ENCODE assay signal across 8 cellular contexts in the genomic region with DNA sequence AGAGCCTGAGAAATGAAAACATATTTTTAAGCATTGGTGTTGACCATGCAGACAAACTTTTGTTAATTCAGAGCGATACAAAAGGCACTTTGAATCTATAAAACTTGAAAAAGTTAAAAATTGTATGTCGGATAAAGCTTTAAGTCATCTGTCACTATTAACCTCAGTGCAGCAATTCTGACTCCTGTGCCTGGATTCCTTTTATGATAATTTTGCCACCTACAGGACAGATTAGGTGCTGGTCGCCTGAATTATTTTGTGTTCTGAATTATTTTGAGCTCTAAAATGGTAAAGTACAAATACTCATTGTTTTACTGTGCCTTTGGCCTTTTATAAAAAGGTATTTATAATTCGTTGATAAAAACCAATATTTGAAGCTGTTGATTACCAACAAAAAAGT. TPM values are rescaled to one million over a fixed set of nuclear protein-coding genes. Genes with fewer than 3 reads are reported as not detected.
DNase-seq lines count a peak whose midpoint lies in the region; TF ChIP-seq lines count a peak whose summit lies in the region.

No MANE protein-coding gene starts in this region.

- no peak for TF ChIP-seq EP300 in suprapubic skin (IDR thresholded peaks at IDR 0.05)

- TF ChIP-seq POLR2A in suprapubic skin (IDR thresholded peaks at IDR 0.05) = no peak

- in situ Hi-C loops in KBM-7 (cut with MboI; ENCODE audit: low pct_unique_long_range_greater_than_20kb, low sequenced_read_pairs) = no loop called here

- no peaks in the 10 kb centered on the region for H3K27me3 Mint-ChIP-seq in activated T-cell treated with anti-CD3 and anti-CD28 coated beads, Interleukin-2, amount 50 U/mL, for 24 hours

- H3K27ac Mint-ChIP-seq in activated T-cell treated with anti-CD3 and anti-CD28 coated beads, Interleukin-2, amount 50 U/mL, for 24 hours = peak overlapping the region; percentile 53

- H3K4me3 Mint-ChIP-seq in activated T-cell treated with anti-CD3 and anti-CD28 coated beads, Interleukin-2, amount 50 U/mL, for 24 hours = no peak overlapping the region

- H2AFZ ChIP-seq in osteoblast (ENCODE audit: low read length) = no peak overlapping the region

- H3K9me3 Mint-ChIP-seq in activated T-cell treated with anti-CD3 and anti-CD28 coated beads, Interleukin-2, amount 50 U/mL, for 24 hours = no peaks in the 10 kb centered on the region

- no peak overlapping the region for H3K4me3 ChIP-seq in osteoblast (ENCODE audit: insufficient read depth, low read length)
- H3K4me3 ChIP-seq in suprapubic skin = no peak overlapping the region

- H3K27me3 ChIP-seq in osteoblast (ENCODE audit: insufficient read depth, low read length) = no peaks in the 10 kb centered on the region
- no peaks in the 10 kb centered on the region for H3K27me3 ChIP-seq in suprapubic skin

- no peaks in the 10 kb centered on the region for H3K4me1 ChIP-seq in osteoblast (ENCODE audit: insufficient read depth, low read length)
- no peaks in the 10 kb centered on the region for H3K4me1 ChIP-seq in suprapubic skin

- H3K79me2 ChIP-seq in osteoblast (ENCODE audit: insufficient read depth, low read length) = no peaks in the 10 kb centered on the region

- H3K27ac ChIP-seq in osteoblast (ENCODE audit: low read depth, low read length) (no peak overlapping the region), suprapubic skin (no peak overlapping the region)

- no peaks in the 10 kb centered on the region for H3K36me3 ChIP-seq in osteoblast (ENCODE audit: insufficient read depth, low read length)
- H3K36me3 ChIP-seq in suprapubic skin = peaks cover 4% of the 10 kb centered on the region

- WGBS in suprapubic skin = 59% methylated on average over 4 of the region's 4 CpGs

- H4K20me1 ChIP-seq in osteoblast (ENCODE audit: insufficient read depth, low read length) = no peaks in the 10 kb centered on the region

- no peak for DNase-seq in activated T-cell treated with anti-CD3 and anti-CD28 coated beads, Interleukin-2, amount 50 U/mL, for 24 hours
- no peak for DNase-seq in activated T-cell treated with anti-CD3 and anti-CD28 coated beads, Interleukin-2, amount 50 U/mL, for 1 hour
- DNase-seq in KBM-7 (peak; percentile 55), cerebellum (ENCODE audit: low spot score) (peak; percentile 27), osteoblast (ENCODE audit: insufficient read length, low spot score, missing footprints) (no peak), NCI-H82 treated with DMSO at 0.1 percent for 48 hours (lab: John Stamatoyannopoulos, UW; ENCODE audit: unreplicated experiment) (no peak), suprapubic skin (ENCODE audit: low spot score in 2 of 2) (no peak)
- DNase-seq in activated CD4-positive, alpha-beta T cell treated with anti-CD3 and anti-CD28 coated beads, Interleukin-2, amount 50 U/mL, for 48 hours = no peak

- TF ChIP-seq CTCF in osteoblast (IDR thresholded peaks at IDR 0.05; ENCODE audit: extremely low read depth, low read depth, low read length) (peak; percentile 41), suprapubic skin (IDR thresholded peaks at IDR 0.05) (no peak)

- peaks cover 63% of the 10 kb centered on the region for H3K36me3 Mint-ChIP-seq in activated T-cell treated with anti-CD3 and anti-CD28 coated beads, Interleukin-2, amount 50 U/mL, for 24 hours (ENCODE audit: low read depth)

- H3K4me2 ChIP-seq in osteoblast (ENCODE audit: insufficient read depth, low read length) = no peak overlapping the region

- H3K4me1 Mint-ChIP-seq in activated T-cell treated with anti-CD3 and anti-CD28 coated beads, Interleukin-2, amount 50 U/mL, for 24 hours (ENCODE audit: low read depth) = peaks cover 30% of the 10 kb centered on the region

- H3K9me3 ChIP-seq in osteoblast (ENCODE audit: low read depth, low read length) (no peaks in the 10 kb centered on the region), suprapubic skin (no peaks in the 10 kb centered on the region)

RNA-seq across cellular contexts. Expression of a gene that starts 19.4 kb away (rescaled TPM):
- total RNA-seq in cerebellum (47.6 TPM), osteoblast (21.4 and 22.1 TPM in 2 replicates), suprapubic skin (10 to 100 TPM; 14.4 to 28.6 (median 19.5) TPM)

RNA-seq across cellular contexts. Expression of a gene that starts 53.7 kb away (rescaled TPM):
- total RNA-seq in cerebellum (2.5 TPM), osteoblast (under 0.01 and 0.59 TPM in 2 replicates), suprapubic skin (10 to 100 TPM in 3 of 4 donors, 1 to 10 TPM in 1; 5.7 to 13.4 (median 11.2) TPM)

Comparison
In these comparisons a context has a peak if more than half of its experiments do, and no peak if none do; other contexts are left out.
1. DNase-seq: peak in KBM-7 (single experiment) and cerebellum (single experiment); none in activated T-cell treated with anti-CD3 and anti-CD28 coated beads, Interleukin-2, amount 50 U/mL, for 24 hours (single experiment), activated T-cell treated with anti-CD3 and anti-CD28 coated beads, Interleukin-2, amount 50 U/mL, for 1 hour (single experiment), osteoblast (single experiment), NCI-H82 treated with DMSO at 0.1 percent for 48 hours (single experiment), activated CD4-positive, alpha-beta T cell treated with anti-CD3 and anti-CD28 coated beads, Interleukin-2, amount 50 U/mL, for 48 hours (0 of 2) and suprapubic skin (0 of 2).